19 cellular contexts compared by ENCODE assay signal in the genomic region with DNA sequence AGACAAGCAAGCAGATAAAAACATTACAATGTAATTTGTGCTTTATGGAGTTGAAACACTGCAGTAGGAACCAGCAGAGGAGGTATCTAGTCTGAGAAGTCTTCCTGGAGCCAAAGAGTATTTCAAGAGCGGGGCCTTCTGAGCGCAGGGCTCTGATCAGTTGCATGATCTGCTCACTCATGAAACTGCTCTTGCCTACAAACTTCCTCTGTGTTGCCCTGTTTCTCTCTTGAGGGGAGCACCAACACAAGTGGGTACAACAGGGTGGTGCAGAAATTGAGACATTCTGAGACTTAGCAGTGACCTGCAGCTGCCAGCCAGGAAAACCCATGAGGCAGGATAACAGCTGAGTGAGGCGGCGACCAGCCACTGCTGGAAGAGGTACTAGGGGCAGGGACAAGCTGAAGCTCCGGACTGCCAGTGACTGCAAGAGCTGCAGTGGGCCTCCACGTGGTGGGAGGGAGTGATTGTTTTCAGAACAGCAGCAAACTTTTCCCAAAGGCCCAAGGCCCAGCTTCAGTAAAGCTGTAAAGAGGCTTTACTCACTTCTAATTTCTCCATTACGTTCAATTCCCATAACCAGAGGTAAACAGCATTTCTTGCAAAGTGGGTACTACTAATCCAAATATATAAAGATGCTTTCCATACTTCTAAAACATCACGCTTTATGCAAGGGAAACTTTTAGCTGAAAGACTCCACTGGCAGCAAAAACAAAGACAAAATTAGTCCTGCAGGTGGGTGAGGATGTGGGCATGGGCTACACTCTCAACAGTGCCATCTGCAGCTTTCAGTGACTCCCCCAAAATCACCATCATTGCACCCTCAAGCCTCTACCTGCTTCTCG.
A peak's percentile ranks its signal among the peaks of the same experiment; 100 is the strongest.
DNase-seq lines count a peak whose midpoint lies in the region; ATAC-seq, FAIRE-seq and TF ChIP-seq lines count a peak whose summit lies in the region.
"Had no signal": no experiment of that assay in that cellular context is flagged by ENCODE, and none has a peak within 500 bp of the region (broad histone marks: within the 10 kb centered on the region; RNA-seq: fewer than 3 reads in every experiment).

No MANE protein-coding gene starts in this region.

- no peak overlapping the region for H4K8ac ChIP-seq in H1 (ENCODE audit: extremely low read depth, insufficient read depth, low read length)

- POLR2A ChIA-PET in H1 (lab: Charles Lee; ENCODE audit: partially characterized antibody) = no interaction called here

- H3K56ac ChIP-seq in H1 (replicated peaks; ENCODE audit: insufficient read length, low read depth, low read length) = no peak overlapping the region

- H2BK120ac ChIP-seq in H1 (replicated peaks; ENCODE audit: low read depth, low read length) = no peak overlapping the region

- H3K27ac Mint-ChIP-seq in nephron progenitor cell = no peak overlapping the region
- H3K27ac Mint-ChIP-seq in activated naive CD4-positive, alpha-beta T cell treated with anti-CD3 and anti-CD28 coated beads for 36 hours = no peak overlapping the region
- H3K27ac Mint-ChIP-seq: CD4-positive, CD25-positive, alpha-beta regulatory T cell had no signal

- H2BK12ac ChIP-seq in H1 (ENCODE audit: low read depth, low read length) = no peak overlapping the region; the same call in 1 of the 2 replicates

- no peaks in the 10 kb centered on the region for H4K20me1 ChIP-seq in BLaER1 treated with 17β-estradiol and CSF1 and Interleukin-3, amounts not matched to agents 10 nM and 100 nM
- H4K20me1 ChIP-seq in Karpas-422 (ENCODE audit: insufficient read depth, low read depth, low read length) = no peaks in the 10 kb centered on the region
- no peaks in the 10 kb centered on the region for H4K20me1 ChIP-seq in H1 (replicated peaks in 1 of 2; ENCODE audit: control insufficient read depth in 1 of 2, insufficient read depth in 2 of 2, low read length in 2 of 2)

- peak overlapping the region; percentile 54 for H2AFZ ChIP-seq in Karpas-422 (ENCODE audit: low read length)
- H2AFZ ChIP-seq in H1 (ENCODE audit: low read length) = peak overlapping the region; percentile 91

- H3K79me2 ChIP-seq in Karpas-422 (ENCODE audit: low read length) (no peaks in the 10 kb centered on the region), H1 (ENCODE audit: control insufficient read depth in 1 of 2, insufficient read depth in 2 of 2, low read length in 2 of 2) (no peaks in the 10 kb centered on the region)

- TF ChIP-seq EP300 in H1 (IDR thresholded peaks at IDR 0.05; ENCODE audit: borderline replicate concordance in 1 of 2, low read depth in 2 of 2, low read length in 2 of 2) = no peak

- intact Hi-C loops in activated naive CD4-positive, alpha-beta T cell treated with anti-CD3 and anti-CD28 coated beads for 36 hours (cut with micrococcal nuclease) = no loop called here

- no peak overlapping the region for H4K5ac ChIP-seq in H1 (ENCODE audit: insufficient read length, low read depth, low read length)

- no peak overlapping the region for H3K4me3 Mint-ChIP-seq in nephron progenitor cell
- no peak overlapping the region for H3K4me3 Mint-ChIP-seq in activated naive CD4-positive, alpha-beta T cell treated with anti-CD3 and anti-CD28 coated beads for 36 hours
- H3K4me3 Mint-ChIP-seq: CD4-positive, CD25-positive, alpha-beta regulatory T cell had no signal

- H3K9me2 ChIP-seq in Karpas-422 (replicated peaks; ENCODE audit: insufficient read depth, low read length) = no peaks in the 10 kb centered on the region

- TF ChIP-seq CTCF in H1 (IDR thresholded peaks at IDR 0.05; ENCODE audit: control extremely low read depth in 1 of 3, insufficient read depth in 1 of 3, low read depth in 1 of 3, low read length in 3 of 3) = no peak
- no peak for TF ChIP-seq CTCF in nephron progenitor cell (IDR thresholded peaks at IDR 0.05)

- H3K27ac ChIP-seq in BLaER1 treated with 17β-estradiol and CSF1 and Interleukin-3, amounts not matched to agents 10 nM and 100 nM = no peak overlapping the region
- H3K27ac ChIP-seq in Karpas-422 (ENCODE audit: low read length) = peak overlapping the region; percentile 84
- no peak overlapping the region for H3K27ac ChIP-seq in H1 (ENCODE audit: low read depth, low read length)
- H3K27ac ChIP-seq: Peyer's patch had no signal

- no peak overlapping the region for H3K23ac ChIP-seq in H1 (ENCODE audit: insufficient read length)

- H2BK15ac ChIP-seq in H1 (ENCODE audit: low read length) = no peak overlapping the region

- no peaks in the 10 kb centered on the region for H3K27me3 ChIP-seq in BLaER1 treated with 17β-estradiol and CSF1 and Interleukin-3, amounts not matched to agents 10 nM and 100 nM
- H3K27me3 ChIP-seq in Karpas-422 (ENCODE audit: low read length) = no peaks in the 10 kb centered on the region
- no peaks in the 10 kb centered on the region for H3K27me3 ChIP-seq in H1 (replicated peaks in 1 of 4; ENCODE audit: control insufficient read depth in 3 of 4, extremely low read depth in 1 of 4, insufficient read depth in 3 of 4, low read length in 3 of 4)
- H3K27me3 ChIP-seq: Peyer's patch had no signal

- H3K4me3 ChIP-seq in BLaER1 treated with 17β-estradiol and CSF1 and Interleukin-3, amounts not matched to agents 10 nM and 100 nM = no peak overlapping the region
- H3K4me3 ChIP-seq in Karpas-422 (ENCODE audit: low read length) = peak overlapping the region; percentile 10; the same call in 1 of the 2 replicates
- no peak overlapping the region for H3K4me3 ChIP-seq in H1 (ENCODE audit: extremely low read depth in 1 of 4, insufficient read depth in 2 of 4, low read depth in 3 of 4, low read length in 4 of 4)
- H3K4me3 ChIP-seq: Peyer's patch had no signal

- peaks cover 0 to 22% (median 15%) of the 10 kb centered on the region in 10 experiments; a peak in 14 of 20 replicates for H3K4me1 ChIP-seq in BLaER1 treated with 17β-estradiol and CSF1 and Interleukin-3, amounts not matched to agents 10 nM and 100 nM
- peaks cover 68% of the 10 kb centered on the region for H3K4me1 ChIP-seq in Karpas-422 (ENCODE audit: low read length)
- no peaks in the 10 kb centered on the region for H3K4me1 ChIP-seq in H1 (replicated peaks in 1 of 4; ENCODE audit: control insufficient read depth in 3 of 4, insufficient read depth in 4 of 4, low read length in 3 of 4)
- H3K4me1 ChIP-seq: Peyer's patch had no signal

- H3K4me1 Mint-ChIP-seq in nephron progenitor cell = peaks cover 17% of the 10 kb centered on the region
- H3K4me1 Mint-ChIP-seq in activated naive CD4-positive, alpha-beta T cell treated with anti-CD3 and anti-CD28 coated beads for 36 hours (ENCODE audit: low read depth) = no peaks in the 10 kb centered on the region

- H3K14ac ChIP-seq in H1 (ENCODE audit: insufficient read length) = no peak overlapping the region

- H2AK5ac ChIP-seq in H1 (ENCODE audit: low read depth, low read length) = no peak overlapping the region

- no peak overlapping the region for H3K4ac ChIP-seq in H1 (replicated peaks; ENCODE audit: insufficient read length, low read depth, low read length)

- H3K23me2 ChIP-seq in H1 (ENCODE audit: low read depth, low read length) = no peaks in the 10 kb centered on the region

- no peak for TF ChIP-seq POLR2A in H1 (IDR thresholded peaks at IDR 0.05; ENCODE audit: control extremely low read depth in 1 of 2, low read depth in 2 of 2, low read length in 2 of 2)

- H3K36me3 ChIP-seq in BLaER1 treated with 17β-estradiol and CSF1 and Interleukin-3, amounts not matched to agents 10 nM and 100 nM = no peaks in the 10 kb centered on the region
- H3K36me3 ChIP-seq in Karpas-422 (ENCODE audit: insufficient read depth, low read length) (no peaks in the 10 kb centered on the region), H1 (ENCODE audit: control insufficient read depth in 2 of 4, insufficient read depth in 4 of 4, low read length in 3 of 4) (no peaks in the 10 kb centered on the region)
- H3K36me3 ChIP-seq: Peyer's patch had no signal

- no peak overlapping the region for H2BK20ac ChIP-seq in H1 (ENCODE audit: low read length)

- no peak overlapping the region for H2BK5ac ChIP-seq in H1 (ENCODE audit: low read depth, low read length)

- ATAC-seq in GM18873 (IDR thresholded peaks at IDR 0.05; ENCODE audit: low FRiP score, unreplicated experiment) = no peak
- ATAC-seq: SK-N-SH treated with all-trans-retinoic acid at 6 μM for 48 hours had no signal

- H3K79me1 ChIP-seq in H1 (ENCODE audit: low read depth, low read length) = no peaks in the 10 kb centered on the region

- peaks cover 11% of the 10 kb centered on the region for H3K9me3 Mint-ChIP-seq in nephron progenitor cell
- H3K9me3 Mint-ChIP-seq in activated naive CD4-positive, alpha-beta T cell treated with anti-CD3 and anti-CD28 coated beads for 36 hours = no peaks in the 10 kb centered on the region

- H3K4me2 ChIP-seq in BLaER1 treated with 17β-estradiol and CSF1 and Interleukin-3, amounts not matched to agents 10 nM and 100 nM = peak overlapping the region in 6 of 11 experiments; percentile 3 to 47 (median 32); a peak in 10 of 22 replicates
- peak overlapping the region; percentile 49 for H3K4me2 ChIP-seq in Karpas-422 (ENCODE audit: low read depth, low read length, poor library complexity, severe bottlenecking)
- no peak overlapping the region for H3K4me2 ChIP-seq in H1 (ENCODE audit: insufficient read depth in 1 of 2, low read depth in 2 of 2, low read length in 2 of 2)

- WGBS in H1 (ENCODE audit: extremely low coverage in 1 of 2, insufficient coverage in 1 of 2, insufficient read length in 1 of 2, insufficient replicate concordance in 2 of 2, low coverage in 1 of 2, low lambda C conversion rate in 2 of 2, missing lambda C conversion rate in 1 of 2), 2 experiments = 87% methylated on average over 9 of the region's 9 CpGs; no CpG with 5 or more reads in 1 of the 2 experiments

- H3K18ac ChIP-seq in H1 (ENCODE audit: extremely low read depth, low read length) = no peak overlapping the region

- peak; percentile 71 for DNase-seq in Karpas-422
- DNase-seq in H1 (ENCODE audit: low read depth in 1 of 2, low spot score in 2 of 2) = no peak
- peak; percentile 6 for DNase-seq in nephron progenitor cell
- no peak for DNase-seq in activated naive CD4-positive, alpha-beta T cell treated with anti-CD3 and anti-CD28 coated beads for 36 hours
- DNase-seq in LoVo (ENCODE audit: low spot score) = no peak
- no peak for DNase-seq in NCI-H69 (lab: John Stamatoyannopoulos, UW)
- DNase-seq: CD4-positive, CD25-positive, alpha-beta regulatory T cell; GF-D8; IMR-90; NCI-H1048; NCI-H1694; NCI-H2107; NCI-H748 treated with DMSO at 0.1 percent for 48 hours; Peyer's patch; SHP77 had no signal

- H3K9ac ChIP-seq in BLaER1 treated with 17β-estradiol and CSF1 and Interleukin-3, amounts not matched to agents 10 nM and 100 nM = no peak overlapping the region
- peak overlapping the region; percentile 38 for H3K9ac ChIP-seq in Karpas-422 (ENCODE audit: low read length)
- no peak overlapping the region for H3K9ac ChIP-seq in H1 (replicated peaks in 1 of 4; ENCODE audit: extremely low read depth in 1 of 4, low read depth in 3 of 4, low read length in 3 of 4)

- 0 out of 4 replicates have a peak, but pooled peaks of 1 of the 2 experiments have one; percentile 4 for TF ChIP-seq RAD21 in H1 (IDR thresholded peaks at IDR 0.05 in 1 of 2, conservative IDR thresholded peaks at IDR 0.05 in 1 of 2; ENCODE audit: low read depth in 2 of 2, low read length in 2 of 2)

- peaks cover 6% of the 10 kb centered on the region for H3K36me3 Mint-ChIP-seq in nephron progenitor cell (ENCODE audit: low read depth)
- H3K36me3 Mint-ChIP-seq in activated naive CD4-positive, alpha-beta T cell treated with anti-CD3 and anti-CD28 coated beads for 36 hours (ENCODE audit: low read depth) = no peaks in the 10 kb centered on the region
- H3K36me3 Mint-ChIP-seq: CD4-positive, CD25-positive, alpha-beta regulatory T cell had no signal

- FAIRE-seq in H1 (lab: Jason Lieb, UNC) = no peak
- FAIRE-seq: A204.1 had no signal

- peaks cover 5 to 12% (median 6%) of the 10 kb centered on the region in 11 experiments; a peak in 19 of 22 replicates for H3K9me3 ChIP-seq in BLaER1 treated with 17β-estradiol and CSF1 and Interleukin-3, amounts not matched to agents 10 nM and 100 nM (replicated peaks in 1 of 11)
- peaks cover 5% of the 10 kb centered on the region for H3K9me3 ChIP-seq in Karpas-422 (ENCODE audit: low read length)
- 0 out of 4 replicates have a peak, but pooled peaks cover 3% of the 10 kb centered on the region in 2 experiments for H3K9me3 ChIP-seq in H1 (ENCODE audit: insufficient read depth in 2 of 2, low read depth in 1 of 2, low read length in 1 of 2)
- H3K9me3 ChIP-seq: Peyer's patch had no signal

- H3K27me3 Mint-ChIP-seq in nephron progenitor cell (ENCODE audit: low read depth, poor library complexity) = peaks cover 6% of the 10 kb centered on the region
- H3K27me3 Mint-ChIP-seq in activated naive CD4-positive, alpha-beta T cell treated with anti-CD3 and anti-CD28 coated beads for 36 hours (ENCODE audit: low read depth) = no peaks in the 10 kb centered on the region

- H4K91ac ChIP-seq in H1 (replicated peaks; ENCODE audit: insufficient read length, low read length) = no peak overlapping the region

- CTCF ChIA-PET in H1 (lab: Charles Lee; ENCODE audit: partially characterized antibody) = interaction anchor here (0.7 to 1.7 kb wide), 8 partner anchors 9 to 345 kb away, joined by 3 to 6 read pairs (median 3); a partner anchor contains a TSS
- CTCF ChIA-PET in activated naive CD4-positive, alpha-beta T cell treated with anti-CD3 and anti-CD28 coated beads for 36 hours (lab: Charles Lee) = interaction anchor here (0.9 kb wide), 1 partner anchor 9 kb away, joined by 3 read pairs; no protein-coding TSS in a partner anchor

Comparison
In these comparisons a context has a peak if more than half of its experiments do, and no peak if none do; other contexts are left out.
1. H3K4me2 ChIP-seq: peak in BLaER1 treated with 17β-estradiol and CSF1 and Interleukin-3, amounts not matched to agents 10 nM and 100 nM (6 of 11) and Karpas-422 (single experiment); none in H1 (0 of 2).
2. DNase-seq: peak in Karpas-422 (single experiment) and nephron progenitor cell (single experiment); none in H1 (0 of 2), activated naive CD4-positive, alpha-beta T cell treated with anti-CD3 and anti-CD28 coated beads for 36 hours (single experiment), LoVo (single experiment) and NCI-H69 (single experiment).